11 cellular contexts compared by ENCODE assay signal in the genomic region with DNA sequence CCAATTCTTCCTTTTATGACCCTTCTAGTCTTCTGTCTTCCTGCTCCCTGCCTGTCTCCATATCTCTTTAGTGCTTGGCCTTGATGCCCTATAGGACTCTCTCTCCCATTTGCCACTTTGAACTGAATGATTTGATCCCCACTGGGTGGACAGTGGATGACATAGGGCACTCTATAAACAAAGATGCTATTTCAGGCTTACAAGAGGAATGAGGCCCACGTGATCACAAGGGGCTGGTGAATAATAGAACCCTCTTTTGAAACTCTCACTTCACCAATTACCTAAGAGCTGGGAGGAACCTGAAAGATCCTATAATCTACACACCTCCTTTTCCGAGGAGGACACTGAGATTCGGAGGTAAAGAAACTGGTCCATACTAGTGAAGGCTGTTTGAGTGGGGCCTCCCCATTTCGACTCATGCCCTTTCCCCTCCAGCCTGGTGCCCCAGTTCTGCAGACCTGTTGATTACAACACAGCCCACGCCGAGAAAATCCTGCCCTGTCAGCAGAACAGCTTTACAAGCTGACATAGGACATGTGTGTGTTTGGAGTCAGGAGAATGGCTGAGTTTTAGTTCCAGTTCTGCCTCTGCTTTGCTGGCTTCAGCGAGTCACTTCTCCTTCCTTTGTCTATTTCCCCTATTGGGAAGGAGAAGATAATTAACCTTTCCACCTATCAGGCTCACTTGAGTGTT.
A peak's percentile ranks its signal among the peaks of the same experiment; 100 is the strongest.
DNase-seq lines count a peak whose midpoint lies in the region; ATAC-seq and TF ChIP-seq lines count a peak whose summit lies in the region.
"Had no signal": no experiment of that assay in that cellular context is flagged by ENCODE, and none has a peak within 500 bp of the region (broad histone marks: within the 10 kb centered on the region; RNA-seq: fewer than 3 reads in every experiment).

No MANE protein-coding gene starts in this region.

- no peaks in the 10 kb centered on the region for H3K36me3 Mint-ChIP-seq in osteocyte (ENCODE audit: unreplicated experiment)
- H3K36me3 Mint-ChIP-seq: CD8-positive, alpha-beta T cell had no signal

- no peaks in the 10 kb centered on the region for H3K27me3 Mint-ChIP-seq in osteocyte (ENCODE audit: unreplicated experiment)

- H3K4me2 ChIP-seq in PC-3 (ENCODE audit: low read length), result no peak overlapping the region

- no peaks in the 10 kb centered on the region for H3K9me3 ChIP-seq in PC-3 (ENCODE audit: low read length)

- H3K9me3 Mint-ChIP-seq in osteocyte (ENCODE audit: unreplicated experiment), result peaks cover 4% of the 10 kb centered on the region
- H3K9me3 Mint-ChIP-seq: CD8-positive, alpha-beta T cell had no signal

- H4K20me1 ChIP-seq in PC-3 (ENCODE audit: low read length), result no peaks in the 10 kb centered on the region

- no peak overlapping the region for H2AFZ ChIP-seq in PC-3 (ENCODE audit: low read length)

- TF ChIP-seq CTCF in osteocyte (IDR thresholded peaks at IDR 0.05) (no peak), GM10266 (IDR thresholded peaks at IDR 0.05; ENCODE audit: control insufficient read depth, insufficient read depth, low read depth, missing control alignments) (no peak), PC-3 (conservative IDR thresholded peaks at IDR 0.05; ENCODE audit: low read depth, low read length) (no peak)

- H3K27ac ChIP-seq in PC-3 (ENCODE audit: low read length), result no peak overlapping the region

- H3K79me2 ChIP-seq in PC-3 (ENCODE audit: low read length), result no peaks in the 10 kb centered on the region

- H3K4me3 Mint-ChIP-seq in osteocyte (ENCODE audit: unreplicated experiment), result no peak overlapping the region
- H3K4me3 Mint-ChIP-seq: CD8-positive, alpha-beta T cell had no signal

- DNase-seq in Ammon's horn (ENCODE audit: low spot score) (peak; percentile 65), OCI-M1 (lab: John Stamatoyannopoulos, UW) (peak; percentile 10), head of caudate nucleus (peak in 35 of 42 donors; percentile 4 to 67 (median 33)), osteocyte (ENCODE audit: extremely low spot score, unreplicated experiment) (no peak), activated gamma-delta T cell (lab: John Stamatoyannopoulos, UW) (no peak), H7 (no peak), GM10266 (ENCODE audit: extremely low spot score) (no peak), PC-3 (no peak)
- DNase-seq: CD8-positive, alpha-beta T cell; KBM-7; kidney glomerular epithelial cell had no signal

- no peak for ATAC-seq in PC-3
- ATAC-seq: CD8-positive, alpha-beta T cell had no signal

- intact Hi-C loops in head of caudate nucleus (cut with DNase I) (no loop called here), PC-3 (cut with micrococcal nuclease) (no loop called here)

- CTCF ChIA-PET in PC-3 (lab: Charles Lee), result interaction anchor here (0.7 kb wide), 1 partner anchor 56 kb away, joined by 4 read pairs; no protein-coding TSS in a partner anchor

- no peaks in the 10 kb centered on the region for H3K4me1 ChIP-seq in PC-3 (ENCODE audit: insufficient read depth, low read length)

- H3K27me3 ChIP-seq in H7 (ENCODE audit: control insufficient read depth, insufficient read depth, low read length), result no peaks in the 10 kb centered on the region
- H3K27me3 ChIP-seq in PC-3 (ENCODE audit: low read length), result no peaks in the 10 kb centered on the region

- H3K9ac ChIP-seq in PC-3 (ENCODE audit: low read length), result no peak overlapping the region

- H3F3A ChIP-seq in PC-3 (ENCODE audit: low read length, unreplicated experiment), result no peaks in the 10 kb centered on the region

- peak overlapping the region; percentile 95 for H3K27ac Mint-ChIP-seq in osteocyte (ENCODE audit: unreplicated experiment)
- H3K27ac Mint-ChIP-seq: CD8-positive, alpha-beta T cell had no signal

- no peak overlapping the region for H3K4me3 ChIP-seq in H7 (ENCODE audit: insufficient read depth, low read depth, low read length)
- no peak overlapping the region for H3K4me3 ChIP-seq in PC-3 (ENCODE audit: low read length)

- POLR2A ChIA-PET in PC-3 (lab: Charles Lee; ENCODE audit: unreplicated experiment), result no interaction called here

- peaks cover 68% of the 10 kb centered on the region for H3K4me1 Mint-ChIP-seq in osteocyte (ENCODE audit: unreplicated experiment)

- BruUV-seq in PC-3 (replicated peaks; lab: Mats Ljungman, UMichigan), result no TSS peak

- H3K9me2 ChIP-seq in PC-3 (replicated peaks; ENCODE audit: low read length), result no peaks in the 10 kb centered on the region

- H3K36me3 ChIP-seq in H7 (replicated peaks; ENCODE audit: control insufficient read depth, insufficient read depth, low read length), result no peaks in the 10 kb centered on the region
- H3K36me3 ChIP-seq in PC-3 (ENCODE audit: low read depth, low read length), result no peaks in the 10 kb centered on the region

Comparison
In these comparisons a context has a peak if more than half of its experiments do, and no peak if none do; other contexts are left out.
1. DNase-seq: peak in Ammon's horn (single experiment), OCI-M1 (single experiment) and head of caudate nucleus (35 of 42); none in osteocyte (single experiment), activated gamma-delta T cell (single experiment), H7 (single experiment), GM10266 (single experiment) and PC-3 (single experiment).